ENCODE assay signal across 15 cellular contexts in the genomic region with DNA sequence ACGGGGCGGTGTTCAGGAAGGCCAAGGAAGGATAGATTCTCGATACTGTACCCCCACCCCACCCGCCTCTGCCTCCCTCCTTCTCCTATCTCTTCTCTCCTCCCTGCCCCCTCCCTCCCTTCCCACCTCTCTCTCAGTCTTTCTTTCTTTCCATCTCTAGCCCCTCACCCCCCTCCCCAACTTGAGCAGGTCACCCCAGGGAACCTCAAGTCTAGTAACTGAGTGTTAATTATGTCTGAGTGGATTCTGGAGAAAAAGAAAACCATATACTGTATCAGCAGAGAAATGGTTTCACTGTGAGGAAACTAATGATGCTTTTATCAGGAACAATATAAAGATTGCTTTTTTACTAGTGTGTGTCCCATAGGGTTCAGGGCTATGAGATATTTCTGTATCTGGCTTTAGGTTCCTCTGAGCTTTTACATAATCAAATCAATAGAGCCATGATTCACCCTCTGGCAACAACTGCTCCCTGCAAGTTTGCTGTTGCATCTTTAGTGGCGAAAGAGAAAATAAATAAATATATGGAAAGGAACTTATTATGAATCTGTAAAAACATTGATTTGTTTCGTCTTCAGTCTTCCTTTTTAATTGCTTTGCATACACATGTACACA.
A peak's percentile ranks its signal among the peaks of the same experiment; 100 is the strongest.
DNase-seq lines count a peak whose midpoint lies in the region; ATAC-seq and TF ChIP-seq lines count a peak whose summit lies in the region.
"Had no signal": no experiment of that assay in that cellular context is flagged by ENCODE, and none has a peak within 500 bp of the region (broad histone marks: within the 10 kb centered on the region; RNA-seq: fewer than 3 reads in every experiment).

No MANE protein-coding gene starts in this region.

- peaks cover 24% of the 10 kb centered on the region for H3K4me1 ChIP-seq in hepatocyte (ENCODE audit: insufficient read depth)
- H3K4me1 ChIP-seq: HAP-1 had no signal

- peaks cover 2% of the 10 kb centered on the region for H3K27me3 Mint-ChIP-seq in stimulated activated naive CD8-positive, alpha-beta T cell treated with anti-CD3 and anti-CD28 coated beads, Interleukin-15, amount 100 ng/mL, for 72 hours
- H3K27me3 Mint-ChIP-seq: activated CD4-positive, alpha-beta memory T cell treated with anti-CD3 and anti-CD28 coated beads for 36 hours; dendritic cell treated with granulocyte-macrophage colony-stimulating factor and Interleukin-4, amounts not matched to agents 40 ng/mL and 50 ng/mL, for 4 days; IgD-negative memory B cell had no signal

- peak overlapping the region; percentile 67 for H3K4me2 ChIP-seq in hepatocyte

- CTCF ChIA-PET in HEK293T (lab: Yijun Ruan, JAX): interaction anchor here (0.6 kb wide), 1 partner anchor 271 kb away, joined by 4 read pairs; no protein-coding TSS in a partner anchor

- TF ChIP-seq CTCF in hepatocyte (IDR thresholded peaks at IDR 0.05; ENCODE audit: poor library complexity): no peak

- POLR2A ChIA-PET in HEK293T (lab: Yijun Ruan, JAX): no interaction called here

- peak overlapping the region; percentile 25 for H2AFZ ChIP-seq in hepatocyte

- no peaks in the 10 kb centered on the region for H3K79me2 ChIP-seq in hepatocyte

- no peak for ATAC-seq in stimulated activated naive CD8-positive, alpha-beta T cell treated with anti-CD3 and anti-CD28 coated beads, Interleukin-15, amount 100 ng/mL, for 72 hours
- no peak for ATAC-seq in stimulated activated naive CD8-positive, alpha-beta T cell treated with anti-CD3 and anti-CD28 coated beads, Interleukin-15, Interleukin-2, amounts not matched to agents 100 U/mL and 50 U/mL, for 24 hours
- ATAC-seq in GM18505 (IDR thresholded peaks at IDR 0.05; ENCODE audit: unreplicated experiment) (no peak), HG02973 (IDR thresholded peaks at IDR 0.05; ENCODE audit: unreplicated experiment) (no peak)

- 75% methylated on average over 2 of the region's 6 CpGs for WGBS in hepatocyte (ENCODE audit: low lambda C conversion rate, missing lambda C conversion rate)

- peak overlapping the region; percentile 18 to 65 for H3K4me3 Mint-ChIP-seq in stimulated activated naive CD8-positive, alpha-beta T cell treated with anti-CD3 and anti-CD28 coated beads, Interleukin-15, amount 100 ng/mL, for 72 hours
- H3K4me3 Mint-ChIP-seq: activated CD4-positive, alpha-beta memory T cell treated with anti-CD3 and anti-CD28 coated beads for 36 hours; dendritic cell treated with granulocyte-macrophage colony-stimulating factor and Interleukin-4, amounts not matched to agents 40 ng/mL and 50 ng/mL, for 4 days; IgD-negative memory B cell had no signal

- no peaks in the 10 kb centered on the region for H3K27me3 ChIP-seq in hepatocyte
- H3K27me3 ChIP-seq: gastroesophageal sphincter had no signal

- H3K36me3 ChIP-seq in hepatocyte (replicated peaks; ENCODE audit: insufficient read depth, low read depth): no peaks in the 10 kb centered on the region
- H3K36me3 ChIP-seq: gastroesophageal sphincter, HAP-1 had no signal

- no peak for DNase-seq in stimulated activated naive CD8-positive, alpha-beta T cell treated with anti-CD3 and anti-CD28 coated beads, Interleukin-15, amount 100 ng/mL, for 72 hours
- DNase-seq in stimulated activated naive CD8-positive, alpha-beta T cell treated with anti-CD3 and anti-CD28 coated beads, Interleukin-15, Interleukin-2, amounts not matched to agents 100 U/mL and 50 U/mL, for 24 hours: no peak
- DNase-seq in amniotic epithelial cell (ENCODE audit: low read depth) (peak; percentile 66), hepatocyte (ENCODE audit: low spot score) (no peak), NCI-H187 treated with DMSO at 0.1 percent for 48 hours (lab: John Stamatoyannopoulos, UW) (no peak), HEK293T (ENCODE audit: extremely low spot score) (no peak)
- DNase-seq: activated naive CD4-positive, alpha-beta T cell treated with Interleukin-2 at 50 U/mL for 16 hours; DMS79 had no signal

- TF ChIP-seq POLR2A in GM18505 (IDR thresholded peaks at IDR 0.05; ENCODE audit: borderline replicate concordance, extremely low read depth, insufficient read depth, insufficient read length): no peak

- H3K9me3 Mint-ChIP-seq in stimulated activated naive CD8-positive, alpha-beta T cell treated with anti-CD3 and anti-CD28 coated beads, Interleukin-15, amount 100 ng/mL, for 72 hours: peaks cover 9% of the 10 kb centered on the region in 2 donors
- H3K9me3 Mint-ChIP-seq: dendritic cell treated with granulocyte-macrophage colony-stimulating factor and Interleukin-4, amounts not matched to agents 40 ng/mL and 50 ng/mL, for 4 days had no signal

- H4K20me1 ChIP-seq in hepatocyte (ENCODE audit: insufficient read depth, poor library complexity, severe bottlenecking): no peaks in the 10 kb centered on the region

- no peaks in the 10 kb centered on the region for H3K9me2 ChIP-seq in hepatocyte (replicated peaks; ENCODE audit: insufficient read depth)

- no peaks in the 10 kb centered on the region for H3K9me3 ChIP-seq in hepatocyte (ENCODE audit: low read depth)
- H3K9me3 ChIP-seq: HAP-1 had no signal

- H3K27ac ChIP-seq in hepatocyte: peak overlapping the region; percentile 73
- H3K27ac ChIP-seq: gastroesophageal sphincter had no signal

- no peak overlapping the region for H3K4me3 ChIP-seq in hepatocyte
- H3K4me3 ChIP-seq: gastroesophageal sphincter, HAP-1 had no signal

- H3K27ac Mint-ChIP-seq in stimulated activated naive CD8-positive, alpha-beta T cell treated with anti-CD3 and anti-CD28 coated beads, Interleukin-15, amount 100 ng/mL, for 72 hours: no peak overlapping the region
- H3K27ac Mint-ChIP-seq: activated CD4-positive, alpha-beta memory T cell treated with anti-CD3 and anti-CD28 coated beads for 36 hours; dendritic cell treated with granulocyte-macrophage colony-stimulating factor and Interleukin-4, amounts not matched to agents 40 ng/mL and 50 ng/mL, for 4 days; IgD-negative memory B cell had no signal

- peaks cover 6% of the 10 kb centered on the region for H3K4me1 Mint-ChIP-seq in stimulated activated naive CD8-positive, alpha-beta T cell treated with anti-CD3 and anti-CD28 coated beads, Interleukin-15, amount 100 ng/mL, for 72 hours
- H3K4me1 Mint-ChIP-seq: IgD-negative memory B cell had no signal

TF ChIP-seq in HEK293T, 16 proteins besides CTCF, POLR2A, EP300 and RAD21:
- TF ChIP-seq ARNT (IDR thresholded peaks at IDR 0.05) (no peak), FOXK2 (IDR thresholded peaks at IDR 0.05) (no peak), ELF4 (IDR thresholded peaks at IDR 0.05) (no peak), LEF1 (IDR thresholded peaks at IDR 0.05; ENCODE audit: borderline replicate concordance) (no peak), FOXM1 (IDR thresholded peaks at IDR 0.05; ENCODE audit: borderline replicate concordance) (no peak), TARDBP (IDR thresholded peaks at IDR 0.05) (no peak), NFRKB (IDR thresholded peaks at IDR 0.05) (no peak), SUZ12 (IDR thresholded peaks at IDR 0.05) (no peak), HDGF (IDR thresholded peaks at IDR 0.05; ENCODE audit: borderline replicate concordance) (no peak), SP1 (IDR thresholded peaks at IDR 0.05) (no peak), CTBP1 (IDR thresholded peaks at IDR 0.05; ENCODE audit: borderline replicate concordance) (no peak), L3MBTL2 (conservative IDR thresholded peaks at IDR 0.05) (no peak), FOXA1 (IDR thresholded peaks at IDR 0.05) (no peak), BHLHE40 (IDR thresholded peaks at IDR 0.05; ENCODE audit: borderline replicate concordance) (no peak), ZNF384 (IDR thresholded peaks at IDR 0.05) (no peak)
- TF ChIP-seq, protein P1, sequence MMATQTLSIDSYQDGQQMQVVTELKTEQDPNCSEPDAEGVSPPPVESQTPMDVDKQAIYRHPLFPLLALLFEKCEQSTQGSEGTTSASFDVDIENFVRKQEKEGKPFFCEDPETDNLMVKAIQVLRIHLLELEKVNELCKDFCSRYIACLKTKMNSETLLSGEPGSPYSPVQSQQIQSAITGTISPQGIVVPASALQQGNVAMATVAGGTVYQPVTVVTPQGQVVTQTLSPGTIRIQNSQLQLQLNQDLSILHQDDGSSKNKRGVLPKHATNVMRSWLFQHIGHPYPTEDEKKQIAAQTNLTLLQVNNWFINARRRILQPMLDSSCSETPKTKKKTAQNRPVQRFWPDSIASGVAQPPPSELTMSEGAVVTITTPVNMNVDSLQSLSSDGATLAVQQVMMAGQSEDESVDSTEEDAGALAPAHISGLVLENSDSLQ (IDR thresholded peaks at IDR 0.05): no peak
TF ChIP-seq in HEK293T: peak in this region for 0.
